ENCODE assay signal across 8 cellular contexts in the genomic region with DNA sequence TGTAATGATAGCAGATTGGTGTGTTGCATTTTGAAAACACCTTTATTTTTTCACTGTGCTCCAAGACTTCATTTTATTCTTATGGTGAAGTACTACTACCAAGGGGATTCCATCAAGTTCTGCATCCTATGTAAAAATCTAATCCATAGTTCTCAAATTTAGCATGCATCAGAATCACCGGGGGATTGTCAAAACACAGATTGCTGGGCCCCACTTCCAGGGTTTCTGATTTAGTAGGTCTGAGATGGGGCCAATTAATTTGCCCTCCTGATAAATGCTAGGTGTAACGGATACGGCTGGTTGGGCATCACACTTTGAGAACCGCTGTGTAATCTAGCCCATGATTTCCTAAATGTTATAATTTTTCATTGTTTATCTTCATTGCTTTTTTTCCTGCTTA. TPM values are rescaled to one million over a fixed set of nuclear protein-coding genes. Genes with fewer than 3 reads are reported as not detected.
DNase-seq lines count a peak whose midpoint lies in the region; ATAC-seq and TF ChIP-seq lines count a peak whose summit lies in the region.

No MANE protein-coding gene starts in this region.

- no peaks in the 10 kb centered on the region for H3K27me3 ChIP-seq in hepatocyte

- peak overlapping the region; percentile 97 for H3K4me3 ChIP-seq in HFF-Myc (replicated peaks; ENCODE audit: low read depth, low read length)
- H3K4me3 ChIP-seq in hepatocyte: peak overlapping the region; percentile 91
- peak overlapping the region; percentile 56 to 97 (median 73) for H3K4me3 ChIP-seq in skin epidermis

- H3K9me2 ChIP-seq in hepatocyte (replicated peaks; ENCODE audit: insufficient read depth): no peaks in the 10 kb centered on the region

- H3K4me1 ChIP-seq in hepatocyte (ENCODE audit: insufficient read depth): peaks cover 13% of the 10 kb centered on the region

- peaks cover 55% of the 10 kb centered on the region for H3K79me2 ChIP-seq in hepatocyte

- peak overlapping the region; percentile 100 for H3K27ac Mint-ChIP-seq in activated B cell treated with CpG ODN at 0.5 μM for 24 hours

- H3K9me3 ChIP-seq in hepatocyte (ENCODE audit: low read depth): no peaks in the 10 kb centered on the region

- H4K20me1 ChIP-seq in hepatocyte (ENCODE audit: insufficient read depth, poor library complexity, severe bottlenecking): peaks cover 31% of the 10 kb centered on the region

- H3K9me3 Mint-ChIP-seq in activated B cell treated with CpG ODN at 0.5 μM for 24 hours: no peaks in the 10 kb centered on the region

- H3K36me3 ChIP-seq in hepatocyte (replicated peaks; ENCODE audit: insufficient read depth, low read depth): peaks cover 11% of the 10 kb centered on the region

- WGBS in hepatocyte (ENCODE audit: low lambda C conversion rate, missing lambda C conversion rate): 58% methylated on average over 4 of the region's 4 CpGs

- peak overlapping the region; percentile 100 for H3K4me3 Mint-ChIP-seq in activated B cell treated with CpG ODN at 0.5 μM for 24 hours

- H2AFZ ChIP-seq in hepatocyte: peak overlapping the region; percentile 95

- peaks cover 51% of the 10 kb centered on the region for H3K36me3 Mint-ChIP-seq in activated B cell treated with CpG ODN at 0.5 μM for 24 hours (ENCODE audit: low read depth)

- CTCF ChIA-PET in activated B cell treated with CpG ODN at 0.5 μM for 24 hours (lab: Charles Lee): no interaction called here

- intact Hi-C loops in activated B cell treated with CpG ODN at 0.5 μM for 24 hours (cut with micrococcal nuclease): loop anchor here (1.0 to 10.0 kb wide), 8 partner anchors 9 to 1329 kb away; partner anchors contain the start of genes AAGAB, DIS3L, DPP8 and IQCH

- peak overlapping the region; percentile 91 for H3K4me2 ChIP-seq in hepatocyte

- peaks cover 37% of the 10 kb centered on the region for H3K4me1 Mint-ChIP-seq in activated B cell treated with CpG ODN at 0.5 μM for 24 hours

- H3K27me3 Mint-ChIP-seq in activated B cell treated with CpG ODN at 0.5 μM for 24 hours: no peaks in the 10 kb centered on the region

- no peak for DNase-seq in HFF-Myc (ENCODE audit: extremely low read depth, low read depth)
- DNase-seq in activated B cell treated with CpG ODN at 0.5 μM for 24 hours: no peak
- no peak for DNase-seq in hepatocyte (ENCODE audit: low spot score)
- no peak for DNase-seq in SW 1271 (lab: John Stamatoyannopoulos, UW)
- DNase-seq in T1000 (lab: John Stamatoyannopoulos, UW): no peak
- DNase-seq in epidermal melanocyte (ENCODE audit: insufficient read length, low spot score): no peak
- no peak for DNase-seq in activated CD4-positive, alpha-beta T cell treated with anti-CD3 and anti-CD28 coated beads, Interleukin-2, amount 50 U/mL, for 4 hours

- ATAC-seq in activated B cell treated with CpG ODN at 0.5 μM for 24 hours (ENCODE audit: low read depth): no peak

- TF ChIP-seq CTCF in HFF-Myc (IDR thresholded peaks at IDR 0.05; ENCODE audit: low read depth, low read length, missing control alignments) (no peak), activated B cell treated with CpG ODN at 0.5 μM for 24 hours (IDR thresholded peaks at IDR 0.05) (no peak), hepatocyte (IDR thresholded peaks at IDR 0.05; ENCODE audit: poor library complexity) (no peak)

- POLR2A ChIA-PET in activated B cell treated with CpG ODN at 0.5 μM for 24 hours (lab: Charles Lee): interaction anchor here (1.0 to 3.5 kb wide), 6 partner anchors 61 to 1201 kb away, joined by 3 to 24 read pairs (median 6); partner anchors contain the start of genes DIS3L, MAP2K1 and RNU5B-1

- peak overlapping the region; percentile 99 for H3K27ac ChIP-seq in hepatocyte
- H3K27ac ChIP-seq in skin epidermis: peak overlapping the region in 9 of 21 experiments; percentile 91 to 99 (median 96)

RNA-seq across cellular contexts. Expression of gene ZWILCH, which starts 0.7 kb away (rescaled TPM):
- total RNA-seq in activated B cell treated with CpG ODN at 0.5 μM for 24 hours (8.4 and 13.7 TPM in 2 replicates), hepatocyte (10.8 and 17.8 TPM in 2 replicates)
- polyA plus RNA-seq in hepatocyte: 9.8 and 10.3 TPM in 2 replicates

RNA-seq across cellular contexts. Expression of gene RPL4, which starts 1.2 kb away (rescaled TPM):
- total RNA-seq in activated B cell treated with CpG ODN at 0.5 μM for 24 hours (3,690 and 4,303 TPM in 2 replicates), hepatocyte (3,351 and 3,774 TPM in 2 replicates)
- polyA plus RNA-seq in hepatocyte: 698 and 758 TPM in 2 replicates

RNA-seq across cellular contexts. Expression of gene SNAPC5, which starts 8.3 kb away (rescaled TPM):
- total RNA-seq in activated B cell treated with CpG ODN at 0.5 μM for 24 hours: 28.5 and 30.6 TPM in 2 replicates
- 23.2 and 30.9 TPM in 2 replicates for total RNA-seq in hepatocyte
- 27.6 and 36.6 TPM in 2 replicates for polyA plus RNA-seq in hepatocyte

RNA-seq across cellular contexts. Expression of gene LCTL, which starts 60.0 kb away (rescaled TPM):
- not detected in 2 replicates for total RNA-seq in activated B cell treated with CpG ODN at 0.5 μM for 24 hours
- not detected in 2 replicates for total RNA-seq in hepatocyte
- polyA plus RNA-seq in hepatocyte: 0.05 and 1.8 TPM in 2 replicates
